Comparison of ENCODE assay signal across 1 cellular context in the genomic region with DNA sequence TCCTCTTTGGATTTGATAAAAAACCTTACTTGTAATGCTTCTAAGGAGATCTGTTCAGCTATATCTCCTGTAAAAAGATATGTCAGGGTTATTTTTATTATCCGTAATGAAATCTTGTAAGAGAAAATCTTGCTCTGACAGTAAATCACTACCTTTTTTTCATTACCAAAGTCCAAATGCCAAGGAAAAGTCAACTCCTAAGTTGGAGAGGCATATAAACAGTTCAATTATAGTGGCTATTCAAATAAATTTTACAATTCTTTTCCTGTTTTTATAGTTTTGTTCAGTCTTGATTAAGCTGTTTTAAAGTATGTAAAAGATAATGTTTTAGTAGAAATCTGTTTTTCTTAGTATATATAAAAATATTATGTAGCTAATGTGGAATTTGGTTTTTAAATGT.
TF ChIP-seq lines count a peak whose summit lies in the region.

No MANE protein-coding gene starts in this region.

TF ChIP-seq in SK-N-SH, 30 proteins besides CTCF, POLR2A, EP300 and RAD21 (continued from another document):
- TF ChIP-seq, protein P1, sequence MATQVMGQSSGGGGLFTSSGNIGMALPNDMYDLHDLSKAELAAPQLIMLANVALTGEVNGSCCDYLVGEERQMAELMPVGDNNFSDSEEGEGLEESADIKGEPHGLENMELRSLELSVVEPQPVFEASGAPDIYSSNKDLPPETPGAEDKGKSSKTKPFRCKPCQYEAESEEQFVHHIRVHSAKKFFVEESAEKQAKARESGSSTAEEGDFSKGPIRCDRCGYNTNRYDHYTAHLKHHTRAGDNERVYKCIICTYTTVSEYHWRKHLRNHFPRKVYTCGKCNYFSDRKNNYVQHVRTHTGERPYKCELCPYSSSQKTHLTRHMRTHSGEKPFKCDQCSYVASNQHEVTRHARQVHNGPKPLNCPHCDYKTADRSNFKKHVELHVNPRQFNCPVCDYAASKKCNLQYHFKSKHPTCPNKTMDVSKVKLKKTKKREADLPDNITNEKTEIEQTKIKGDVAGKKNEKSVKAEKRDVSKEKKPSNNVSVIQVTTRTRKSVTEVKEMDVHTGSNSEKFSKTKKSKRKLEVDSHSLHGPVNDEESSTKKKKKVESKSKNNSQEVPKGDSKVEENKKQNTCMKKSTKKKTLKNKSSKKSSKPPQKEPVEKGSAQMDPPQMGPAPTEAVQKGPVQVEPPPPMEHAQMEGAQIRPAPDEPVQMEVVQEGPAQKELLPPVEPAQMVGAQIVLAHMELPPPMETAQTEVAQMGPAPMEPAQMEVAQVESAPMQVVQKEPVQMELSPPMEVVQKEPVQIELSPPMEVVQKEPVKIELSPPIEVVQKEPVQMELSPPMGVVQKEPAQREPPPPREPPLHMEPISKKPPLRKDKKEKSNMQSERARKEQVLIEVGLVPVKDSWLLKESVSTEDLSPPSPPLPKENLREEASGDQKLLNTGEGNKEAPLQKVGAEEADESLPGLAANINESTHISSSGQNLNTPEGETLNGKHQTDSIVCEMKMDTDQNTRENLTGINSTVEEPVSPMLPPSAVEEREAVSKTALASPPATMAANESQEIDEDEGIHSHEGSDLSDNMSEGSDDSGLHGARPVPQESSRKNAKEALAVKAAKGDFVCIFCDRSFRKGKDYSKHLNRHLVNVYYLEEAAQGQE (IDR thresholded peaks at IDR 0.05; ENCODE audit: low read depth, low read length) = no peak
- TF ChIP-seq MXI1 (IDR thresholded peaks at IDR 0.05; ENCODE audit: low read depth, low read length) (no peak), TEAD4 (IDR thresholded peaks at IDR 0.05; ENCODE audit: borderline replicate concordance, insufficient read depth) (no peak), FOXM1 (IDR thresholded peaks at IDR 0.05; ENCODE audit: low read depth) (no peak), RCOR1 (IDR thresholded peaks at IDR 0.05; ENCODE audit: low read length) (no peak), TAF1 (IDR thresholded peaks at IDR 0.05; ENCODE audit: borderline replicate concordance, low read depth, low read length) (no peak), POLR2AphosphoS5 (IDR thresholded peaks at IDR 0.05; ENCODE audit: low read depth, low read length) (no peak)
- TF ChIP-seq, protein P2, sequence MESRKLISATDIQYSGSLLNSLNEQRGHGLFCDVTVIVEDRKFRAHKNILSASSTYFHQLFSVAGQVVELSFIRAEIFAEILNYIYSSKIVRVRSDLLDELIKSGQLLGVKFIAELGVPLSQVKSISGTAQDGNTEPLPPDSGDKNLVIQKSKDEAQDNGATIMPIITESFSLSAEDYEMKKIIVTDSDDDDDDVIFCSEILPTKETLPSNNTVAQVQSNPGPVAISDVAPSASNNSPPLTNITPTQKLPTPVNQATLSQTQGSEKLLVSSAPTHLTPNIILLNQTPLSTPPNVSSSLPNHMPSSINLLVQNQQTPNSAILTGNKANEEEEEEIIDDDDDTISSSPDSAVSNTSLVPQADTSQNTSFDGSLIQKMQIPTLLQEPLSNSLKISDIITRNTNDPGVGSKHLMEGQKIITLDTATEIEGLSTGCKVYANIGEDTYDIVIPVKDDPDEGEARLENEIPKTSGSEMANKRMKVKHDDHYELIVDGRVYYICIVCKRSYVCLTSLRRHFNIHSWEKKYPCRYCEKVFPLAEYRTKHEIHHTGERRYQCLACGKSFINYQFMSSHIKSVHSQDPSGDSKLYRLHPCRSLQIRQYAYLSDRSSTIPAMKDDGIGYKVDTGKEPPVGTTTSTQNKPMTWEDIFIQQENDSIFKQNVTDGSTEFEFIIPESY (IDR thresholded peaks at IDR 0.05; ENCODE audit: borderline replicate concordance, low read depth) = no peak
- TF ChIP-seq, protein P3, sequence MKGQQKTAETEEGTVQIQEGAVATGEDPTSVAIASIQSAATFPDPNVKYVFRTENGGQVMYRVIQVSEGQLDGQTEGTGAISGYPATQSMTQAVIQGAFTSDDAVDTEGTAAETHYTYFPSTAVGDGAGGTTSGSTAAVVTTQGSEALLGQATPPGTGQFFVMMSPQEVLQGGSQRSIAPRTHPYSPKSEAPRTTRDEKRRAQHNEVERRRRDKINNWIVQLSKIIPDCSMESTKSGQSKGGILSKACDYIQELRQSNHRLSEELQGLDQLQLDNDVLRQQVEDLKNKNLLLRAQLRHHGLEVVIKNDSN (IDR thresholded peaks at IDR 0.05; ENCODE audit: borderline replicate concordance, low read depth) = no peak
TF ChIP-seq in SK-N-SH: peak in this region for 0.
